9 cellular contexts compared by ENCODE assay signal in the genomic region with DNA sequence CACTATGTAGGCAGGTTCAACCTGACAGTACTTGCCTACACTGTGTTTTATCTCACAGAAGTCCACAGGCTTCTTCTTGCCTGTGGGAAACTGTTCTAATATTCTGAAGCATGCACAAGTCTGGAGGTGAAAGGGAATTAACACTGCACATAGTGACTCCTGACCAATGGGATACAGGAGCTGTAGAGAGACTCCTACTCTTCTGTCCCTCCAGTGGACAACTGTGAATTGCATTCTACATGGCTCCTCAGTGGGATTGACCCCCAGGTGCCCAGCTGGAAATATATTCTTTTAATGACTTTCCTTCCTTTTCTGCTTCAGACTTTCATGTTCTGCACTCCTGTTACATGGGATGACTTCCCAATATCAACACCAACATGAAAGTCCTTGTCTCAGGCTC. TPM values are rescaled to one million over a fixed set of nuclear protein-coding genes. Genes with fewer than 3 reads are reported as not detected.
DNase-seq lines count a peak whose midpoint lies in the region; ATAC-seq, FAIRE-seq and TF ChIP-seq lines count a peak whose summit lies in the region.
"Had no signal": no experiment of that assay in that cellular context is flagged by ENCODE, and none has a peak within 500 bp of the region (broad histone marks: within the 10 kb centered on the region; RNA-seq: fewer than 3 reads in every experiment).

No MANE protein-coding gene starts in this region.

- POLR2A ChIA-PET in K562 (lab: Yijun Ruan, JAX), result interaction anchor here (0.7 kb wide), 1 partner anchor 423 kb away, joined by 3 read pairs; no protein-coding TSS in a partner anchor

- no peak overlapping the region for H3K27ac Mint-ChIP-seq in neural progenitor cell
- H3K27ac Mint-ChIP-seq: IgD-negative memory B cell had no signal

- H3K9ac ChIP-seq in K562 (ENCODE audit: insufficient read depth in 1 of 2, low read depth in 2 of 2, low read length in 2 of 2), result no peak overlapping the region
- H3K9ac ChIP-seq in neural progenitor cell, result no peak overlapping the region

- no peaks in the 10 kb centered on the region for H3K9me3 ChIP-seq in K562 (replicated peaks; ENCODE audit: control insufficient read depth, insufficient read depth, low read depth, low read length)
- no peaks in the 10 kb centered on the region for H3K9me3 ChIP-seq in neural progenitor cell (ENCODE audit: low read depth)
- H3K9me3 ChIP-seq in effector memory CD4-positive, alpha-beta T cell (ENCODE audit: control insufficient read depth, low read length), result no peaks in the 10 kb centered on the region

- no peaks in the 10 kb centered on the region for H4K20me1 ChIP-seq in K562 (replicated peaks; ENCODE audit: control insufficient read depth, insufficient read depth, low read length)
- no peaks in the 10 kb centered on the region for H4K20me1 ChIP-seq in neural progenitor cell (ENCODE audit: low read depth)

- no peak overlapping the region for H3K4me3 Mint-ChIP-seq in neural progenitor cell
- H3K4me3 Mint-ChIP-seq: IgD-negative memory B cell had no signal

- intact Hi-C loops in K562 (cut with micrococcal nuclease), result loop anchor here (10.0 kb wide), 1 partner anchor 296 kb away; no protein-coding TSS in a partner anchor

- peaks cover 4% of the 10 kb centered on the region for H3K9me3 Mint-ChIP-seq in neural progenitor cell

- H3K36me3 Mint-ChIP-seq in neural progenitor cell, result no peaks in the 10 kb centered on the region
- H3K36me3 Mint-ChIP-seq: IgD-negative memory B cell had no signal

- CTCF ChIA-PET in K562 (lab: Yijun Ruan, JAX; ENCODE audit: low intra/inter-chr PET ratio), result no interaction called here

- H3K4me1 Mint-ChIP-seq in neural progenitor cell, result no peaks in the 10 kb centered on the region

- H3K36me3 ChIP-seq in K562 (ENCODE audit: control insufficient read depth, insufficient read depth, low read length), result no peaks in the 10 kb centered on the region
- no peaks in the 10 kb centered on the region for H3K36me3 ChIP-seq in neural progenitor cell
- no peaks in the 10 kb centered on the region for H3K36me3 ChIP-seq in effector memory CD4-positive, alpha-beta T cell (ENCODE audit: control insufficient read depth, insufficient read depth, low read length)

- H3K4me1 ChIP-seq in K562 (replicated peaks in 1 of 2; ENCODE audit: control insufficient read depth in 2 of 2, insufficient read depth in 2 of 2, low read length in 2 of 2) (peaks cover 0 to 3% of the 10 kb centered on the region in 2 experiments; a peak in 1 of 5 replicates), neural progenitor cell (no peaks in the 10 kb centered on the region)
- H3K4me1 ChIP-seq in effector memory CD4-positive, alpha-beta T cell (ENCODE audit: control insufficient read depth, insufficient read depth, low read length, poor library complexity, severe bottlenecking), result no peaks in the 10 kb centered on the region

- peak; percentile 20 to 53 (median 35) for DNase-seq in K562 (ENCODE audit: extremely low read depth in 1 of 4, low spot score in 3 of 4)
- peak; percentile 35 for DNase-seq in neural progenitor cell (ENCODE audit: low spot score)
- DNase-seq in effector memory CD4-positive, alpha-beta T cell, result no peak
- DNase-seq in pons (ENCODE audit: low spot score), result no peak

- TF ChIP-seq CTCF in K562 (IDR thresholded peaks at IDR 0.05 in 2 of 3, conservative IDR thresholded peaks at IDR 0.05 in 1 of 3; ENCODE audit: insufficient read depth in 2 of 3, low read depth in 1 of 3, low read length in 3 of 3) (peak; percentile 37 to 42 (median 41); a peak in 5 of 6 replicates), neural progenitor cell (IDR thresholded peaks at IDR 0.05) (peak; percentile 43)

- H3K27ac ChIP-seq in K562 (ENCODE audit: extremely low read depth, low read depth, low read length) (no peak overlapping the region), neural progenitor cell (no peak overlapping the region)
- H3K27ac ChIP-seq in effector memory CD4-positive, alpha-beta T cell (ENCODE audit: insufficient read depth, low read length, poor library complexity, severe bottlenecking), result no peak overlapping the region
- H3K27ac ChIP-seq: skin epidermis had no signal

- FAIRE-seq in K562 (lab: Jason Lieb, UNC), result peak; percentile 59

- ATAC-seq in GM18511 (IDR thresholded peaks at IDR 0.05; ENCODE audit: unreplicated experiment), result peak; percentile 64
- ATAC-seq in HG03378 (IDR thresholded peaks at IDR 0.05; ENCODE audit: unreplicated experiment), result peak; percentile 74
- ATAC-seq in K562, result peak; percentile 98
- ATAC-seq in HG03460 (IDR thresholded peaks at IDR 0.05; ENCODE audit: unreplicated experiment), result no peak

- no peaks in the 10 kb centered on the region for H3K9me1 ChIP-seq in K562 (ENCODE audit: control insufficient read depth, insufficient read depth, low read length)

- H3K27me3 Mint-ChIP-seq in neural progenitor cell (ENCODE audit: insufficient read depth, low read depth), result no peaks in the 10 kb centered on the region

- no peak for TF ChIP-seq POLR2A in K562 (conservative IDR thresholded peaks at IDR 0.05)

- no peak overlapping the region for H3K4me2 ChIP-seq in K562 (ENCODE audit: insufficient read depth, low read length)
- no peak overlapping the region for H3K4me2 ChIP-seq in neural progenitor cell

- no peaks in the 10 kb centered on the region for H3F3A ChIP-seq in neural progenitor cell (ENCODE audit: low read depth)

- TF ChIP-seq EP300 in K562 (IDR thresholded peaks at IDR 0.05; ENCODE audit: low read length), result no peak

- H3K79me2 ChIP-seq in K562 (ENCODE audit: control insufficient read depth, insufficient read depth, low read length), result no peaks in the 10 kb centered on the region
- H3K79me2 ChIP-seq in neural progenitor cell (ENCODE audit: low read depth), result no peaks in the 10 kb centered on the region

- peak in 1 of 2 experiments; percentile 41; a peak in 2 of 4 replicates for TF ChIP-seq RAD21 in K562 (CRISPR knock-in tag; conservative IDR thresholded peaks at IDR 0.05 in 1 of 2, IDR thresholded peaks at IDR 0.05 in 1 of 2)

- in situ Hi-C loops in K562 (cut with MboI), result no loop called here

- no peak overlapping the region for H3K4me3 ChIP-seq in K562
- H3K4me3 ChIP-seq in neural progenitor cell, result no peak overlapping the region
- no peak overlapping the region for H3K4me3 ChIP-seq in effector memory CD4-positive, alpha-beta T cell (ENCODE audit: insufficient read depth, low read depth, low read length, poor library complexity, severe bottlenecking)
- H3K4me3 ChIP-seq: skin epidermis had no signal

- H2AFZ ChIP-seq in K562 (ENCODE audit: low read depth, low read length), result no peak overlapping the region
- H2AFZ ChIP-seq in neural progenitor cell (replicated peaks), result no peak overlapping the region

- no TSS peak for BruUV-seq in K562 (replicated peaks; lab: Mats Ljungman, UMichigan)

- no peaks in the 10 kb centered on the region for H3K27me3 ChIP-seq in K562 (ENCODE audit: control insufficient read depth in 2 of 2, insufficient read depth in 2 of 2, low read length in 2 of 2)
- H3K27me3 ChIP-seq in neural progenitor cell, result no peaks in the 10 kb centered on the region
- no peaks in the 10 kb centered on the region for H3K27me3 ChIP-seq in effector memory CD4-positive, alpha-beta T cell (replicated peaks; ENCODE audit: control insufficient read depth, insufficient read depth, low read length, poor library complexity, severe bottlenecking)

TF ChIP-seq in K562, 482 proteins besides CTCF, POLR2A, EP300 and RAD21 (continues in another document):
- no peak for TF ChIP-seq CBX2 (IDR thresholded peaks at IDR 0.05; ENCODE audit: insufficient read depth, low read length, poor library complexity, severe bottlenecking)

RNA-seq across cellular contexts. Expression of a gene that starts 8.2 kb away (rescaled TPM):
- total RNA-seq in K562 (2011; cell fraction: chromatin; rRNA removed; ENCODE audit: low replicate concordance), result 22.5 and 60.7 TPM in 2 replicates
- 18.8 and 20.0 TPM in 2 replicates for total RNA-seq in K562 (2011; cell fraction: nucleolus; rRNA removed)
- 38.9 and 76.5 TPM in 2 replicates for total RNA-seq in K562 (2011; cell fraction: nucleoplasm; rRNA removed)
- total RNA-seq in K562 (2014; rRNA removed), result 7.7 and 10.7 TPM in 2 replicates
- 25.8 and 30.3 TPM in 2 replicates for total RNA-seq in K562 (2014; rRNA removed; fragmentation: Illumina TruSeq; extraction: Trizol)
- 12.0 and 14.1 TPM in 2 replicates for total RNA-seq in K562 (2015; rRNA removed; fragmentation: Illumina TruSeq; extraction: Trizol)
- total RNA-seq in K562 (2021), result 22.4 and 26.5 TPM in 2 replicates
- 29.1 and 32.1 TPM in 2 replicates for polyA plus RNA-seq in K562 (2011; rRNA removed)
- 10.4 and 24.0 TPM in 2 replicates for polyA plus RNA-seq in K562 (2011; cell fraction: cytosol; rRNA removed)
- 17.6 and 24.1 TPM in 2 replicates for polyA plus RNA-seq in K562 (2011; cell fraction: nucleus; rRNA removed)
- 11.5 and 13.9 TPM in 2 replicates for polyA plus RNA-seq in K562 (2012)
- 14.3 and 15.6 TPM in 2 replicates for polyA plus RNA-seq in K562 (2014; fragmentation: Illumina TruSeq; extraction: Trizol)
- 10 to 100 TPM; 31.3 to 44.2 TPM for polyA plus RNA-seq in K562 (2014; fragmentation: Nextera tagmentation; extraction: Ambion mirVana)
- polyA plus RNA-seq in K562 (2014; rRNA removed), result 10.3 and 12.8 TPM in 2 replicates
- 18.1 and 20.2 TPM in 2 replicates for polyA minus RNA-seq in K562 (2011; rRNA and poly(A)+ RNA removed)
- 6.5 and 9.6 TPM in 2 replicates for polyA minus RNA-seq in K562 (2011; cell fraction: cytosol; rRNA and poly(A)+ RNA removed)
- polyA minus RNA-seq in K562 (2011; cell fraction: nucleus; rRNA and poly(A)+ RNA removed), result 9.6 and 15.7 TPM in 2 replicates
- total RNA-seq in neural progenitor cell (ENCODE audit: low replicate concordance), result 29.9 and 42.3 TPM in 2 replicates

RNA-seq across cellular contexts. Expression of a gene that starts 57.3 kb away (rescaled TPM):
- 2.5 and 2.9 TPM in 2 replicates for total RNA-seq in K562 (2011; cell fraction: chromatin; rRNA removed; ENCODE audit: low replicate concordance)
- 1.2 and 2.2 TPM in 2 replicates for total RNA-seq in K562 (2011; cell fraction: nucleolus; rRNA removed)
- total RNA-seq in K562 (2011; cell fraction: nucleoplasm; rRNA removed), result 2.3 and 2.4 TPM in 2 replicates
- total RNA-seq in K562 (2014; rRNA removed) (1.00 and 1.1 TPM in 2 replicates), K562 (2014; rRNA removed; fragmentation: Illumina TruSeq; extraction: Trizol) (1.1 and 1.2 TPM in 2 replicates), K562 (2015; rRNA removed; fragmentation: Illumina TruSeq; extraction: Trizol) (1.6 and 1.8 TPM in 2 replicates), K562 (2021) (1.4 and 1.8 TPM in 2 replicates), neural progenitor cell (ENCODE audit: low replicate concordance) (4.2 and 4.5 TPM in 2 replicates)
- polyA plus RNA-seq in K562 (2011; rRNA removed) (0.96 and 1.0 TPM in 2 replicates), K562 (2014; fragmentation: Illumina TruSeq; extraction: Trizol) (1.3 and 1.6 TPM in 2 replicates), K562 (2014; fragmentation: Nextera tagmentation; extraction: Ambion mirVana) (under 1 TPM; 0.28 to 0.42 TPM), K562 (2014; rRNA removed) (0.49 and 0.85 TPM in 2 replicates)
- 0.52 and 0.66 TPM in 2 replicates for polyA plus RNA-seq in K562 (2011; cell fraction: cytosol; rRNA removed)
- polyA plus RNA-seq in K562 (2011; cell fraction: nucleus; rRNA removed), result 1.6 and 2.6 TPM in 2 replicates
- polyA plus RNA-seq in K562 (2012), result 1.5 and 2.1 TPM in 2 replicates
- polyA minus RNA-seq in K562 (2011; rRNA and poly(A)+ RNA removed), result 2.0 and 4.8 TPM in 2 replicates
- polyA minus RNA-seq in K562 (2011; cell fraction: cytosol; rRNA and poly(A)+ RNA removed), result 4.2 TPM in 2 replicates
- 2.3 and 4.0 TPM in 2 replicates for polyA minus RNA-seq in K562 (2011; cell fraction: nucleus; rRNA and poly(A)+ RNA removed)
- polyA plus RNA-seq: IgD-negative memory B cell had no signal

Comparison
In these comparisons a context has a peak if more than half of its experiments do, and no peak if none do; other contexts are left out.
1. DNase-seq: peak in K562 (4 of 4) and neural progenitor cell (single experiment); none in effector memory CD4-positive, alpha-beta T cell (0 of 3) and pons (single experiment).